21 cellular contexts compared by ENCODE assay signal in genomic region chr9:89390068-89390555, GRCh38.
A peak's percentile ranks its signal among the peaks of the same experiment; 100 is the strongest.
DNase-seq lines count a peak whose midpoint lies in the region; ATAC-seq, FAIRE-seq and TF ChIP-seq lines count a peak whose summit lies in the region.
"Had no signal": no experiment of that assay in that cellular context is flagged by ENCODE, and none has a peak within 500 bp of the region (broad histone marks: within the 10 kb centered on the region; RNA-seq: fewer than 3 reads in every experiment).

No MANE protein-coding gene starts in this region.

- H3K18ac ChIP-seq in H1 (ENCODE audit: extremely low read depth, low read length), result no peak overlapping the region

- H3K4me2 ChIP-seq in H1 (ENCODE audit: insufficient read depth in 1 of 2, low read depth in 2 of 2, low read length in 2 of 2), result no peak overlapping the region
- H3K4me2 ChIP-seq: BLaER1 had no signal

- H3K9me3 Mint-ChIP-seq in activated CD8-positive, alpha-beta memory T cell treated with anti-CD3 and anti-CD28 coated beads, Interleukin-2, amount 10 ng/mL, durations not matched to agents 7 days and 5 days (ENCODE audit: low read depth), result no peaks in the 10 kb centered on the region
- H3K9me3 Mint-ChIP-seq in activated CD4-positive, alpha-beta memory T cell treated with anti-CD3 and anti-CD28 coated beads for 36 hours, result no peaks in the 10 kb centered on the region
- no peaks in the 10 kb centered on the region for H3K9me3 Mint-ChIP-seq in stimulated activated naive B cell treated with anti-CD40 and anti-IgM and Interleukin-4, amounts not matched to agents 10 μg/mL and 1 μg/mL and 100 μg/mL, for 72 hours
- H3K9me3 Mint-ChIP-seq: HFFc6 had no signal

- no peaks in the 10 kb centered on the region for H3K27me3 Mint-ChIP-seq in activated CD8-positive, alpha-beta memory T cell treated with anti-CD3 and anti-CD28 coated beads, Interleukin-2, amount 10 ng/mL, durations not matched to agents 7 days and 5 days
- H3K27me3 Mint-ChIP-seq in activated CD4-positive, alpha-beta memory T cell treated with anti-CD3 and anti-CD28 coated beads for 36 hours, result no peaks in the 10 kb centered on the region
- H3K27me3 Mint-ChIP-seq in stimulated activated naive B cell treated with anti-CD40 and anti-IgM and Interleukin-4, amounts not matched to agents 10 μg/mL and 1 μg/mL and 100 μg/mL, for 72 hours, result no peaks in the 10 kb centered on the region

- no peak overlapping the region for H3K9ac ChIP-seq in H1 (replicated peaks in 1 of 4; ENCODE audit: extremely low read depth in 1 of 4, low read depth in 3 of 4, low read length in 3 of 4)
- H3K9ac ChIP-seq: BLaER1 had no signal

- H3K36me3 ChIP-seq in H1 (ENCODE audit: control insufficient read depth in 2 of 4, insufficient read depth in 4 of 4, low read length in 3 of 4), result peaks cover 37 to 72% (median 67%) of the 10 kb centered on the region in 4 experiments

- no peak overlapping the region for H3K56ac ChIP-seq in H1 (replicated peaks; ENCODE audit: insufficient read length, low read depth, low read length)

- H2BK12ac ChIP-seq in H1 (ENCODE audit: low read depth, low read length), result no peak overlapping the region

- ATAC-seq in activated CD8-positive, alpha-beta memory T cell treated with anti-CD3 and anti-CD28 coated beads, Interleukin-2, amount 10 ng/mL, durations not matched to agents 7 days and 5 days, result no peak
- no peak for ATAC-seq in stimulated activated naive B cell treated with anti-CD40 and anti-IgM and Interleukin-4, amounts not matched to agents 10 μg/mL and 1 μg/mL and 100 μg/mL, for 72 hours (replicated peaks)
- ATAC-seq in GM19452 (IDR thresholded peaks at IDR 0.05; ENCODE audit: unreplicated experiment), result no peak
- ATAC-seq: heart left ventricle, left lung, psoas muscle had no signal

- peak overlapping the region; percentile 72 for H3K27ac Mint-ChIP-seq in activated CD8-positive, alpha-beta memory T cell treated with anti-CD3 and anti-CD28 coated beads, Interleukin-2, amount 10 ng/mL, durations not matched to agents 7 days and 5 days
- peak overlapping the region; percentile 67 for H3K27ac Mint-ChIP-seq in activated CD4-positive, alpha-beta memory T cell treated with anti-CD3 and anti-CD28 coated beads for 36 hours
- H3K27ac Mint-ChIP-seq in stimulated activated naive B cell treated with anti-CD40 and anti-IgM and Interleukin-4, amounts not matched to agents 10 μg/mL and 1 μg/mL and 100 μg/mL, for 72 hours, result peak overlapping the region; percentile 51
- H3K27ac Mint-ChIP-seq: HFFc6 had no signal

- no peaks in the 10 kb centered on the region for H3K9me3 ChIP-seq in H1 (ENCODE audit: insufficient read depth in 2 of 2, low read depth in 1 of 2, low read length in 1 of 2)
- H3K9me3 ChIP-seq: BLaER1, heart left ventricle, left lung, psoas muscle had no signal

- no peak overlapping the region for H3K4me3 Mint-ChIP-seq in activated CD8-positive, alpha-beta memory T cell treated with anti-CD3 and anti-CD28 coated beads, Interleukin-2, amount 10 ng/mL, durations not matched to agents 7 days and 5 days
- H3K4me3 Mint-ChIP-seq in activated CD4-positive, alpha-beta memory T cell treated with anti-CD3 and anti-CD28 coated beads for 36 hours, result no peak overlapping the region
- H3K4me3 Mint-ChIP-seq in stimulated activated naive B cell treated with anti-CD40 and anti-IgM and Interleukin-4, amounts not matched to agents 10 μg/mL and 1 μg/mL and 100 μg/mL, for 72 hours, result no peak overlapping the region
- H3K4me3 Mint-ChIP-seq: HFFc6 had no signal

- WGBS in H1 (ENCODE audit: extremely low coverage in 1 of 2, insufficient coverage in 1 of 2, insufficient read length in 1 of 2, insufficient replicate concordance in 2 of 2, low coverage in 1 of 2, low lambda C conversion rate in 2 of 2, missing lambda C conversion rate in 1 of 2), 2 experiments, result 96% methylated on average over 10 of the region's 10 CpGs; no CpG with 5 or more reads in 1 of the 2 experiments

- H3K36me3 Mint-ChIP-seq in activated CD8-positive, alpha-beta memory T cell treated with anti-CD3 and anti-CD28 coated beads, Interleukin-2, amount 10 ng/mL, durations not matched to agents 7 days and 5 days, result peaks cover 86% of the 10 kb centered on the region
- H3K36me3 Mint-ChIP-seq in activated CD4-positive, alpha-beta memory T cell treated with anti-CD3 and anti-CD28 coated beads for 36 hours, result peaks cover 76% of the 10 kb centered on the region
- H3K36me3 Mint-ChIP-seq in stimulated activated naive B cell treated with anti-CD40 and anti-IgM and Interleukin-4, amounts not matched to agents 10 μg/mL and 1 μg/mL and 100 μg/mL, for 72 hours, result peaks cover 74 to 81% of the 10 kb centered on the region in 2 donors

- no peak overlapping the region for H3K14ac ChIP-seq in H1 (ENCODE audit: insufficient read length)

- H4K20me1 ChIP-seq in H1 (replicated peaks in 1 of 2; ENCODE audit: control insufficient read depth in 1 of 2, insufficient read depth in 2 of 2, low read length in 2 of 2), result peaks cover 0 to 4% of the 10 kb centered on the region in 2 experiments

- TF ChIP-seq POLR2A in H1 (IDR thresholded peaks at IDR 0.05; ENCODE audit: control extremely low read depth in 1 of 2, low read depth in 2 of 2, low read length in 2 of 2), result no peak

- intact Hi-C loops in activated CD4-positive, alpha-beta memory T cell treated with anti-CD3 and anti-CD28 coated beads for 36 hours (cut with micrococcal nuclease), result no loop called here
- intact Hi-C loops in head of caudate nucleus (cut with DNase I), result no loop called here

- H2AFZ ChIP-seq in H1 (ENCODE audit: low read length), result no peak overlapping the region

- H3K4ac ChIP-seq in H1 (replicated peaks; ENCODE audit: insufficient read length, low read depth, low read length), result no peak overlapping the region

- POLR2A ChIA-PET in activated CD4-positive, alpha-beta memory T cell treated with anti-CD3 and anti-CD28 coated beads for 36 hours (lab: Charles Lee), result no interaction called here
- POLR2A ChIA-PET in H1 (lab: Charles Lee; ENCODE audit: partially characterized antibody), result no interaction called here

- H2AK5ac ChIP-seq in H1 (ENCODE audit: low read depth, low read length), result no peak overlapping the region

- no peak for TF ChIP-seq RAD21 in H1 (IDR thresholded peaks at IDR 0.05 in 1 of 2, conservative IDR thresholded peaks at IDR 0.05 in 1 of 2; ENCODE audit: low read depth in 2 of 2, low read length in 2 of 2)

- FAIRE-seq in H1 (lab: Jason Lieb, UNC), result no peak
- FAIRE-seq: endometrium, GM18507 had no signal

- no peak overlapping the region for H2BK20ac ChIP-seq in H1 (ENCODE audit: low read length)

- no peaks in the 10 kb centered on the region; the same call in none of the 2 replicates for H3K79me1 ChIP-seq in H1 (ENCODE audit: low read depth, low read length)

- CTCF ChIA-PET in activated CD8-positive, alpha-beta memory T cell treated with anti-CD3 and anti-CD28 coated beads, Interleukin-2, amount 10 ng/mL, durations not matched to agents 7 days and 5 days (lab: Charles Lee), result no interaction called here
- CTCF ChIA-PET in activated CD4-positive, alpha-beta memory T cell treated with anti-CD3 and anti-CD28 coated beads for 36 hours (lab: Charles Lee), result interaction anchor here (1.2 to 1.4 kb wide), 2 partner anchors 159 kb away, joined by 4 to 5 read pairs; no protein-coding TSS in a partner anchor
- CTCF ChIA-PET in H1 (lab: Charles Lee; ENCODE audit: partially characterized antibody), result interaction anchor here (0.6 to 2.7 kb wide), 5 partner anchors 11 to 183 kb away, joined by 3 to 8 read pairs (median 3); no protein-coding TSS in a partner anchor

- H2BK5ac ChIP-seq in H1 (ENCODE audit: low read depth, low read length), result peak overlapping the region; percentile 26; the same call in 1 of the 2 replicates

- TF ChIP-seq EP300 in H1 (IDR thresholded peaks at IDR 0.05; ENCODE audit: borderline replicate concordance in 1 of 2, low read depth in 2 of 2, low read length in 2 of 2), result no peak

- H3K4me1 Mint-ChIP-seq in activated CD8-positive, alpha-beta memory T cell treated with anti-CD3 and anti-CD28 coated beads, Interleukin-2, amount 10 ng/mL, durations not matched to agents 7 days and 5 days, result peaks cover 33% of the 10 kb centered on the region
- H3K4me1 Mint-ChIP-seq in activated CD4-positive, alpha-beta memory T cell treated with anti-CD3 and anti-CD28 coated beads for 36 hours (ENCODE audit: low read depth), result no peaks in the 10 kb centered on the region
- H3K4me1 Mint-ChIP-seq in stimulated activated naive B cell treated with anti-CD40 and anti-IgM and Interleukin-4, amounts not matched to agents 10 μg/mL and 1 μg/mL and 100 μg/mL, for 72 hours, result peaks cover 0 to 10% of the 10 kb centered on the region in 2 donors

- no peak overlapping the region for H4K5ac ChIP-seq in H1 (ENCODE audit: insufficient read length, low read depth, low read length)

- no peak overlapping the region for H3K4me3 ChIP-seq in H1 (ENCODE audit: extremely low read depth in 1 of 4, insufficient read depth in 2 of 4, low read depth in 3 of 4, low read length in 4 of 4)
- H3K4me3 ChIP-seq: BLaER1, coronary artery, heart left ventricle, left lung, psoas muscle had no signal

- no peaks in the 10 kb centered on the region for H3K23me2 ChIP-seq in H1 (ENCODE audit: low read depth, low read length)

- no peak overlapping the region for H2BK15ac ChIP-seq in H1 (ENCODE audit: low read length)

- no peak overlapping the region for H4K8ac ChIP-seq in H1 (ENCODE audit: extremely low read depth, insufficient read depth, low read length)

- DNase-seq in activated CD8-positive, alpha-beta memory T cell treated with anti-CD3 and anti-CD28 coated beads, Interleukin-2, amount 10 ng/mL, durations not matched to agents 7 days and 5 days, result no peak
- no peak for DNase-seq in activated CD8-positive, alpha-beta memory T cell treated with anti-CD3 and anti-CD28 coated beads, Interleukin-2, amount 50 U/mL, for 4 hours
- no peak for DNase-seq in activated CD4-positive, alpha-beta memory T cell treated with anti-CD3 and anti-CD28 coated beads for 36 hours
- DNase-seq in H1 (ENCODE audit: low read depth in 1 of 2, low spot score in 2 of 2) (no peak), head of caudate nucleus (no peak), SIG-M5 (lab: John Stamatoyannopoulos, UW) (no peak)
- DNase-seq in stimulated activated naive B cell treated with anti-CD40 and anti-IgM and Interleukin-4, amounts not matched to agents 10 μg/mL and 1 μg/mL and 100 μg/mL, for 72 hours, result no peak
- DNase-seq: heart left ventricle; HFFc6; left lung; midbrain; NCI-H1436; NCI-H69; psoas muscle; stimulated activated CD4-positive, alpha-beta T cell treated with anti-CD3 and anti-CD28 coated beads, Interleukin-4, amount 100 ng/mL, for 4 hours; substantia nigra had no signal

- no peaks in the 10 kb centered on the region for H3K79me2 ChIP-seq in H1 (ENCODE audit: control insufficient read depth in 1 of 2, insufficient read depth in 2 of 2, low read length in 2 of 2)

- no peak overlapping the region for H2BK120ac ChIP-seq in H1 (replicated peaks; ENCODE audit: low read depth, low read length)

- H3K4me1 ChIP-seq in H1 (replicated peaks in 1 of 4; ENCODE audit: control insufficient read depth in 3 of 4, insufficient read depth in 4 of 4, low read length in 3 of 4), result no peaks in the 10 kb centered on the region

- H3K27ac ChIP-seq in H1 (ENCODE audit: low read depth, low read length), result no peak overlapping the region
- H3K27ac ChIP-seq: BLaER1, coronary artery, heart left ventricle had no signal

- H4K91ac ChIP-seq in H1 (replicated peaks; ENCODE audit: insufficient read length, low read length), result no peak overlapping the region

- no peak for TF ChIP-seq CTCF in H1 (IDR thresholded peaks at IDR 0.05; ENCODE audit: control extremely low read depth in 1 of 3, insufficient read depth in 1 of 3, low read depth in 1 of 3, low read length in 3 of 3)

- H3K27me3 ChIP-seq in H1 (replicated peaks in 1 of 4; ENCODE audit: control insufficient read depth in 3 of 4, extremely low read depth in 1 of 4, insufficient read depth in 3 of 4, low read length in 3 of 4), result no peaks in the 10 kb centered on the region
- H3K27me3 ChIP-seq: BLaER1, heart left ventricle, left lung had no signal

- no peak overlapping the region for H3K23ac ChIP-seq in H1 (ENCODE audit: insufficient read length)
